29 cellular contexts compared by ENCODE assay signal in genomic region chr6:107931894-107932293, GRCh38.
"Had no signal": no experiment of that assay in that cellular context is flagged by ENCODE, and none has a peak within 500 bp of the region (broad histone marks: within the 10 kb centered on the region; RNA-seq: fewer than 3 reads in every experiment).

No MANE protein-coding gene starts in this region.

- H3K4me3 Mint-ChIP-seq: activated naive CD8-positive, alpha-beta T cell; activated T-cell treated with anti-CD3 and anti-CD28 coated beads, Interleukin-2, amount 50 U/mL, for 24 hours; immature natural killer cell; neural progenitor cell; type B pancreatic cell had no signal

- H2AFZ ChIP-seq: hepatocyte, neural progenitor cell had no signal

- H3K27me3 Mint-ChIP-seq: activated naive CD8-positive, alpha-beta T cell; activated T-cell treated with anti-CD3 and anti-CD28 coated beads, Interleukin-2, amount 50 U/mL, for 24 hours; naive B cell; type B pancreatic cell had no signal

- H3K9me3 ChIP-seq: adrenal gland, left lung, testis had no signal

- H3K27ac ChIP-seq: adrenal gland, ascending aorta, brain microvascular endothelial cell, hepatocyte, left lung, neural progenitor cell, testis, WERI-Rb-1 had no signal

- H3K27ac Mint-ChIP-seq: activated naive CD8-positive, alpha-beta T cell; activated T-cell treated with anti-CD3 and anti-CD28 coated beads, Interleukin-2, amount 50 U/mL, for 24 hours; activated T-helper 2 cell treated with anti-CD3 and anti-CD28 coated beads, Interferon-gamma antibody, Interleukin-2, Interleukin-4, amounts not matched to agents 10 μg/mL and 5 μg/mL and 100 μg/mL, durations not matched to agents 14 hours and 24 hours and 36 hours; neural progenitor cell; type B pancreatic cell had no signal

- H3K4me1 Mint-ChIP-seq: neural progenitor cell had no signal

- FAIRE-seq: TTC549 had no signal

- ATAC-seq: left lung had no signal

- H3K4me1 ChIP-seq: adrenal gland, ascending aorta, left lung, neural progenitor cell, testis had no signal

- DNase-seq: activated CD4-positive, alpha-beta T cell treated with anti-CD3 and anti-CD28 coated beads for 1 hour; activated CD4-positive, alpha-beta T cell treated with anti-CD3 and anti-CD28 coated beads, Interleukin-2, amount 50 U/mL, for 1 hour; activated CD8-positive, alpha-beta memory T cell treated with anti-CD3 and anti-CD28 coated beads for 24 hours; activated CD8-positive, alpha-beta memory T cell treated with anti-CD3 and anti-CD28 coated beads, Interleukin-2, amount 50 U/mL, for 4 hours; activated naive CD4-positive, alpha-beta T cell; activated T-cell treated with anti-CD3 and anti-CD28 coated beads, Interleukin-2, amount 50 U/mL, for 24 hours; adrenal gland; brain microvascular endothelial cell; central memory CD4-positive, alpha-beta T cell; dermis blood vessel endothelial cell; effector memory CD4-positive, alpha-beta T cell; foreskin melanocyte; immature natural killer cell; left lung; naive B cell; retina; stimulated activated CD4-positive, alpha-beta T cell treated with anti-CD3 and anti-CD28 coated beads, Interleukin-2, amount 100 ng/mL, for 48 hours; stimulated activated CD8-positive, alpha-beta memory T cell treated with anti-CD3 and anti-CD28 coated beads, Interleukin-4, amount 100 ng/mL, for 48 hours; stimulated activated naive CD4-positive, alpha-beta T cell; testis; WERI-Rb-1 had no signal

- H3K9me3 Mint-ChIP-seq: activated T-cell treated with anti-CD3 and anti-CD28 coated beads, Interleukin-2, amount 50 U/mL, for 24 hours; immature natural killer cell had no signal

- H3K4me2 ChIP-seq: hepatocyte, neural progenitor cell had no signal

- H3K4me3 ChIP-seq: adrenal gland, ascending aorta, hepatocyte, left lung, lung, neural progenitor cell, testis had no signal

- H3K9ac ChIP-seq: neural progenitor cell had no signal

- H3K36me3 ChIP-seq: brain microvascular endothelial cell had no signal

- H3K27me3 ChIP-seq: adrenal gland, ascending aorta, brain microvascular endothelial cell, hepatocyte, left lung, neural progenitor cell, testis had no signal
